8 cellular contexts compared by ENCODE assay signal in the genomic region with DNA sequence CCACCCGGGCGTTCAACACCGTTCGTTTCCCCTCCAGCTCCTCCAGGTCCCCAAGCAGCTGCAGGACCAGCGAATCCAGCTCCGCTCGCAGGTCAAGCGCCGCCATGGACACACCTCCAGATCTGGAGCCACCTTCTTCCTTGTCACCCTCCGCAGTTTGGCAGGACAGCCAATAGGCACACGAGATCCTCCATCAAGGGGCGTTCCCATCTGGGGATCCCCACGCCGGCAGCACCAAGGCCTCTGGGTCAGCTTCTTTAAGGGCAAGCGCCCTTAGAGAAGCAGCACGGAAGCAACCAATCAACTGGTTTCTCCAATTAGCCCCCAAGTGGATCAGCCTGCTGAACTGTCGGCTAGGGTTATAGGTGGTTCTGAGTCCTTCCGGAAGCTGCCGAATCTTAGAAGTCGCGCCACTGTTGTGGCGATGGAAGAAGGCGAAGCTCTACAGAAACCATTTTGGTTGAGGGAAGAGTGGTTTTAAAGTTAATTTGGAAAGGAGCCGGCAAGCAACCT. TPM values are rescaled to one million over a fixed set of nuclear protein-coding genes. Genes with fewer than 3 reads are reported as not detected.
A peak's percentile ranks its signal among the peaks of the same experiment; 100 is the strongest.
DNase-seq lines count a peak whose midpoint lies in the region; ATAC-seq, FAIRE-seq and TF ChIP-seq lines count a peak whose summit lies in the region.

No MANE protein-coding gene starts in this region.

- no peak for TF ChIP-seq CTCF in BE2C (IDR thresholded peaks at IDR 0.05; ENCODE audit: low read depth, low read length)
- no peak for TF ChIP-seq CTCF in choroid plexus epithelial cell (conservative IDR thresholded peaks at IDR 0.05; ENCODE audit: low read depth, low read length)

- intact Hi-C loops in activated CD4-positive, alpha-beta T cell treated with anti-CD3 and anti-CD28 coated beads for 36 hours (cut with DNase I, micrococcal nuclease) = loop anchor here (1.0 to 10.0 kb wide), 11 partner anchors 13 to 1151 kb away; a partner anchor contains a TSS

- FAIRE-seq in GM19239 (lab: Jason Lieb, UNC) = peak; percentile 95

- no peaks in the 10 kb centered on the region; the same call in 1 of the 2 replicates for H3K4me1 ChIP-seq in BE2C

- H3K4me3 Mint-ChIP-seq in activated CD4-positive, alpha-beta T cell treated with anti-CD3 and anti-CD28 coated beads for 36 hours = peak overlapping the region; percentile 98

- peak; percentile 71 for ATAC-seq in HG03442 (IDR thresholded peaks at IDR 0.05; ENCODE audit: unreplicated experiment)
- ATAC-seq in activated CD4-positive, alpha-beta T cell treated with anti-CD3 and anti-CD28 coated beads for 36 hours = peak; percentile 78

- H3K4me3 ChIP-seq in BE2C (ENCODE audit: low read depth, low read length) (peak overlapping the region; percentile 88), choroid plexus epithelial cell (ENCODE audit: low read depth, low read length) (peak overlapping the region; percentile 86)

- H3K27me3 Mint-ChIP-seq in activated CD4-positive, alpha-beta T cell treated with anti-CD3 and anti-CD28 coated beads for 36 hours = no peaks in the 10 kb centered on the region

- peaks cover 29% of the 10 kb centered on the region for H3K4me1 Mint-ChIP-seq in activated CD4-positive, alpha-beta T cell treated with anti-CD3 and anti-CD28 coated beads for 36 hours

- no peaks in the 10 kb centered on the region for H3K27me3 ChIP-seq in BE2C

- CTCF ChIA-PET in activated CD4-positive, alpha-beta T cell treated with anti-CD3 and anti-CD28 coated beads for 36 hours (lab: Charles Lee) = interaction anchor here (0.6 to 3.4 kb wide), 9 partner anchors 10 to 765 kb away, joined by 3 to 40 read pairs (median 4); a partner anchor contains a TSS

- H3K36me3 ChIP-seq in BE2C = peaks cover 24% of the 10 kb centered on the region

- POLR2A ChIA-PET in activated CD4-positive, alpha-beta T cell treated with anti-CD3 and anti-CD28 coated beads for 36 hours (lab: Charles Lee) = interaction anchor here (0.7 to 2.4 kb wide), 6 partner anchors 9 to 623 kb away, joined by 3 to 7 read pairs (median 4); a partner anchor contains a TSS

- H3K9me3 Mint-ChIP-seq in activated CD4-positive, alpha-beta T cell treated with anti-CD3 and anti-CD28 coated beads for 36 hours (ENCODE audit: low read depth) = no peaks in the 10 kb centered on the region

- H3K27ac Mint-ChIP-seq in activated CD4-positive, alpha-beta T cell treated with anti-CD3 and anti-CD28 coated beads for 36 hours = peak overlapping the region; percentile 100

- peak; percentile 81 for DNase-seq in BE2C
- peak; percentile 88 for DNase-seq in GM19239 (ENCODE audit: insufficient read length, low spot score)
- DNase-seq in NCI-H510A treated with DMSO at 0.1 percent for 48 hours (lab: John Stamatoyannopoulos, UW) = peak; percentile 93
- peak; percentile 90 for DNase-seq in activated CD4-positive, alpha-beta T cell treated with anti-CD3 and anti-CD28 coated beads for 36 hours
- peak; percentile 97 for DNase-seq in choroid plexus epithelial cell (ENCODE audit: low read depth)
- DNase-seq in kidney tubule cell (ENCODE audit: low spot score) = peak; percentile 95
- DNase-seq in stimulated activated CD4-positive, alpha-beta T cell treated with anti-CD3 and anti-CD28 coated beads, Interleukin-1b, Interleukin-23, amount 100 ng/mL, for 24 hours (ENCODE audit: low read depth in 4 of 4, low spot score in 1 of 4) = peak; percentile 57 to 81 (median 70)

- H3K36me3 Mint-ChIP-seq in activated CD4-positive, alpha-beta T cell treated with anti-CD3 and anti-CD28 coated beads for 36 hours (ENCODE audit: low read depth) = peaks cover 55% of the 10 kb centered on the region

- no peaks in the 10 kb centered on the region for H3K9me3 ChIP-seq in BE2C

RNA-seq across cellular contexts. Expression of a gene that starts 0.6 kb away (rescaled TPM):
- 262 TPM for polyA plus RNA-seq in BE2C (2012; ENCODE audit: insufficient read depth, insufficient read length, low read depth)
- total RNA-seq in activated CD4-positive, alpha-beta T cell treated with anti-CD3 and anti-CD28 coated beads for 36 hours = 100 to 1,000 TPM; 148 to 169 TPM

RNA-seq across cellular contexts. Expression of a gene that starts 13.8 kb away (rescaled TPM):
- polyA plus RNA-seq in BE2C (2012; ENCODE audit: insufficient read depth, insufficient read length, low read depth) = 6.9 TPM
- 10 to 100 TPM; 41.6 to 49.3 TPM for total RNA-seq in activated CD4-positive, alpha-beta T cell treated with anti-CD3 and anti-CD28 coated beads for 36 hours

Comparison
In these comparisons a context has a peak if more than half of its experiments do, and no peak if none do; other contexts are left out.
1. Peak in every context shown above with its lines: DNase-seq, ATAC-seq and H3K4me3 ChIP-seq.